9 cellular contexts compared by ENCODE assay signal in the genomic region with DNA sequence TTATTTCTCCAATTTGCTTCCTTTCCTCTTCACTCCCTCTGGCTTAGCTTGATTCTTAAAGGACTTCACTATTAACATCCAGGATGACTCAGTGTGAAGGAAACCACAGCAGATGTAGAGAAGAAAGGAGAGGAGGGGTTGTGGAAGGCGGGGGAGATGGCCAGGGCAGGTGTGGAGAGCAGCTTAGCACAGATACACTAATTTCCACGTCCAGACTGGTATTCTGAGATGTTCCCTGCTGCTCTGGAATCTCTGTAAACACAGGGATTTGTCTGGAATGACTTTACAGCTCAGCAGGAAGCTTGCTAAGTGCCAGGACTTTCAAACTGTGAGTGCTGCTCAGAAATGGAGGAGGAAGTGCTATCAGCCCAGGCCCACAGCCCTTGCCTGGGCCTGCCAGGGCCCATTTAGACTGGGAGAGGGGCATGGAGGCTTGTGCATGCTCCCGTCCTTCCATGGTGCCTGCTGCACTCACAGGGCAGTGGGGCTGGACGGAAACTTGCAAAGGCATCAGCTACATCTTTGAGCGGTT.
DNase-seq lines count a peak whose midpoint lies in the region; ATAC-seq and TF ChIP-seq lines count a peak whose summit lies in the region.
"Had no signal": no experiment of that assay in that cellular context is flagged by ENCODE, and none has a peak within 500 bp of the region (broad histone marks: within the 10 kb centered on the region; RNA-seq: fewer than 3 reads in every experiment).

No MANE protein-coding gene starts in this region.

- no peak for ATAC-seq in GM18502 (IDR thresholded peaks at IDR 0.05; ENCODE audit: poor library complexity, unreplicated experiment)
- no peak for ATAC-seq in body of pancreas
- ATAC-seq: K562 had no signal

- H3K4me1 Mint-ChIP-seq in chondrocyte (ENCODE audit: low read depth) = peaks cover 40% of the 10 kb centered on the region
- H3K4me1 Mint-ChIP-seq in nephron progenitor cell = peaks cover 30% of the 10 kb centered on the region
- H3K4me1 Mint-ChIP-seq in immature natural killer cell = peaks cover 1 to 6% of the 10 kb centered on the region in 2 donors
- peaks cover 0 to 2% (median 0%) of the 10 kb centered on the region in 4 donors for H3K4me1 Mint-ChIP-seq in CD4-positive, alpha-beta memory T cell

- H3K9me3 Mint-ChIP-seq in chondrocyte (ENCODE audit: low read depth) (no peaks in the 10 kb centered on the region), nephron progenitor cell (peaks cover 7% of the 10 kb centered on the region), immature natural killer cell (peaks cover 0 to 2% (median 0%) of the 10 kb centered on the region in 6 donors)
- H3K9me3 Mint-ChIP-seq in CD4-positive, alpha-beta memory T cell = peaks cover 0 to 7% (median 0%) of the 10 kb centered on the region in 8 donors

- H3K27ac ChIP-seq in body of pancreas = no peak overlapping the region
- no peak overlapping the region for H3K27ac ChIP-seq in CD4-positive, alpha-beta memory T cell (ENCODE audit: low read depth, low read length)

- no peaks in the 10 kb centered on the region for H3K36me3 ChIP-seq in body of pancreas (replicated peaks in 1 of 2; ENCODE audit: insufficient read depth in 1 of 2, low read depth in 2 of 2)
- H3K36me3 ChIP-seq in CD4-positive, alpha-beta memory T cell (ENCODE audit: insufficient read depth, low read length) = no peaks in the 10 kb centered on the region

- POLR2A ChIA-PET in CD4-positive, alpha-beta memory T cell (lab: Charles Lee; ENCODE audit: partially characterized antibody) = no interaction called here

- CTCF ChIA-PET in CD4-positive, alpha-beta memory T cell (lab: Charles Lee; ENCODE audit: partially characterized antibody) = no interaction called here

- H3K27ac Mint-ChIP-seq in chondrocyte (ENCODE audit: unreplicated experiment) = peak overlapping the region; percentile 85
- H3K27ac Mint-ChIP-seq in nephron progenitor cell = peak overlapping the region; percentile 66
- H3K27ac Mint-ChIP-seq in immature natural killer cell = no peak overlapping the region
- no peak overlapping the region for H3K27ac Mint-ChIP-seq in CD4-positive, alpha-beta memory T cell

- no peaks in the 10 kb centered on the region for H3K4me1 ChIP-seq in body of pancreas
- no peaks in the 10 kb centered on the region for H3K4me1 ChIP-seq in CD4-positive, alpha-beta memory T cell (ENCODE audit: insufficient read depth, low read length)

- TF ChIP-seq CTCF in chondrocyte (IDR thresholded peaks at IDR 0.05) (no peak), nephron progenitor cell (IDR thresholded peaks at IDR 0.05) (no peak), body of pancreas (IDR thresholded peaks at IDR 0.05) (no peak)

- WGBS in body of pancreas, 2 donors = 66 to 74% methylated on average over 5 of the region's 5 CpGs

- H3K27me3 Mint-ChIP-seq in chondrocyte (ENCODE audit: low read depth) (no peaks in the 10 kb centered on the region), nephron progenitor cell (ENCODE audit: low read depth, poor library complexity) (peaks cover 5% of the 10 kb centered on the region), immature natural killer cell (ENCODE audit: low read depth in 3 of 3) (peaks cover 0 to 3% (median 0%) of the 10 kb centered on the region in 3 donors)
- H3K27me3 Mint-ChIP-seq in CD4-positive, alpha-beta memory T cell = no peaks in the 10 kb centered on the region

- H3K27me3 ChIP-seq in body of pancreas = no peaks in the 10 kb centered on the region
- no peaks in the 10 kb centered on the region for H3K27me3 ChIP-seq in CD4-positive, alpha-beta memory T cell (ENCODE audit: insufficient read depth, low read length)

- no peak overlapping the region for H3K4me3 ChIP-seq in body of pancreas
- no peak overlapping the region for H3K4me3 ChIP-seq in CD4-positive, alpha-beta memory T cell (ENCODE audit: low read length in 2 of 2)
- H3K4me3 ChIP-seq: K562 had no signal

- no peaks in the 10 kb centered on the region for H3K9me3 ChIP-seq in body of pancreas
- no peaks in the 10 kb centered on the region for H3K9me3 ChIP-seq in CD4-positive, alpha-beta memory T cell (ENCODE audit: control insufficient read depth in 1 of 2, low read length in 2 of 2)

- intact Hi-C loops in body of pancreas (cut with DNase I) = no loop called here
- intact Hi-C loops in CD4-positive, alpha-beta memory T cell (cut with micrococcal nuclease) = no loop called here

- peak; percentile 16 for DNase-seq in GDM1 (lab: John Stamatoyannopoulos, UW)
- DNase-seq in NCI-H146 (lab: John Stamatoyannopoulos, UW) = peak; percentile 41
- DNase-seq in chondrocyte (ENCODE audit: low spot score) = no peak
- peak; percentile 6 for DNase-seq in nephron progenitor cell
- DNase-seq in body of pancreas = no peak
- no peak for DNase-seq in immature natural killer cell
- no peak for DNase-seq in CD4-positive, alpha-beta memory T cell

- no peak for TF ChIP-seq POLR2A in body of pancreas (IDR thresholded peaks at IDR 0.05)

- H3K36me3 Mint-ChIP-seq in chondrocyte (ENCODE audit: low read depth) = no peaks in the 10 kb centered on the region
- H3K36me3 Mint-ChIP-seq in nephron progenitor cell (ENCODE audit: low read depth) = no peaks in the 10 kb centered on the region
- peaks cover 4 to 10% (median 10%) of the 10 kb centered on the region in 3 donors for H3K36me3 Mint-ChIP-seq in immature natural killer cell
- peaks cover 0 to 4% of the 10 kb centered on the region in 2 donors for H3K36me3 Mint-ChIP-seq in CD4-positive, alpha-beta memory T cell

- H3K4me3 Mint-ChIP-seq in chondrocyte (ENCODE audit: unreplicated experiment) = no peak overlapping the region
- H3K4me3 Mint-ChIP-seq in nephron progenitor cell = no peak overlapping the region
- no peak overlapping the region for H3K4me3 Mint-ChIP-seq in immature natural killer cell
- no peak overlapping the region for H3K4me3 Mint-ChIP-seq in CD4-positive, alpha-beta memory T cell

Comparison
In these comparisons a context has a peak if more than half of its experiments do, and no peak if none do; other contexts are left out.
1. DNase-seq: peak in GDM1 (single experiment), NCI-H146 (single experiment) and nephron progenitor cell (single experiment); none in chondrocyte (single experiment), body of pancreas (0 of 4), immature natural killer cell (0 of 3) and CD4-positive, alpha-beta memory T cell (0 of 5).
2. H3K27ac Mint-ChIP-seq: peak in chondrocyte (single experiment) and nephron progenitor cell (single experiment); none in immature natural killer cell (0 of 6) and CD4-positive, alpha-beta memory T cell (0 of 7).